In the genomic region with DNA sequence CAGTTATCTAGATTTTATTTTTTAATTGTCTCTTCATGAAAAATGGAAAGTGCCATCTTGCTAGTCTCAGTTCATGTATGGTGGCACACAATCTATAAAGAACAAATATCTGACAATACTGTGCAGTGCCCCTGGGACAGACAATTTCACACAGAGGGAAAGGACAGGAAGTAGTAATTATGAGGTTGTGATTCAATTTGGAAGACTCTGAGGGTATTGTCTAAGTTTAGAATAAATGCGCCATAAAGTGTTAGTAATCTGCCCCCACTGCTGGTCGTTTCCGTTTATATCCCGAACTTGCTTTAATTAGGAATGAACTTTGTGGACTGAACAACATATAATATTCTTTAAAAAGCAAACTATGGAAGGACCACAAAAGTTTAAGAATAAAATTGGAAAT, we compare ENCODE assay signal across 28 cellular contexts.
"Had no signal": no experiment of that assay in that cellular context is flagged by ENCODE, and none has a peak within 500 bp of the region (broad histone marks: within the 10 kb centered on the region; RNA-seq: fewer than 3 reads in every experiment).

No MANE protein-coding gene starts in this region.

- ATAC-seq: activated CD8-positive, alpha-beta T cell treated with anti-CD3 and anti-CD28 coated beads for 36 hours; activated T-cell treated with anti-CD3 and anti-CD28 coated beads, Interleukin-2, amount 50 U/mL, for 4 hours; activated T-helper 17 cell treated with anti-CD3 and anti-CD28 coated beads, Interleukin-2, amount 50 U/mL, for 72 hours; esophagus mucosa; WTC11 had no signal

- H3K27ac ChIP-seq: brain microvascular endothelial cell, coronary artery, dorsolateral prefrontal cortex, VCaP had no signal

- H3K36me3 ChIP-seq: brain microvascular endothelial cell had no signal

- H3K4me1 Mint-ChIP-seq: activated T-helper 17 cell treated with anti-CD3 and anti-CD28 coated beads, Interleukin-2, amount 50 U/mL, for 72 hours; central memory CD8-positive, alpha-beta T cell; endodermal cell had no signal

- H3K36me3 Mint-ChIP-seq: activated naive CD8-positive, alpha-beta T cell; WTC11 had no signal

- H3K27me3 ChIP-seq: brain microvascular endothelial cell had no signal

- H3K27me3 Mint-ChIP-seq: activated CD8-positive, alpha-beta T cell treated with anti-CD3 and anti-CD28 coated beads for 36 hours; activated naive CD8-positive, alpha-beta T cell; activated T-helper 17 cell treated with anti-CD3 and anti-CD28 coated beads, Interleukin-2, amount 50 U/mL, for 72 hours; central memory CD8-positive, alpha-beta T cell; dendritic cell treated with granulocyte-macrophage colony-stimulating factor and Interleukin-4, amounts not matched to agents 40 ng/mL and 50 ng/mL, for 4 days had no signal

- H3K27ac Mint-ChIP-seq: activated CD8-positive, alpha-beta T cell treated with anti-CD3 and anti-CD28 coated beads for 36 hours; activated naive CD8-positive, alpha-beta T cell; activated T-helper 17 cell treated with anti-CD3 and anti-CD28 coated beads, Interleukin-2, amount 50 U/mL, for 72 hours; dendritic cell treated with granulocyte-macrophage colony-stimulating factor and Interleukin-4, amounts not matched to agents 40 ng/mL and 50 ng/mL, for 4 days; endodermal cell; WTC11 had no signal

- H3K4me3 Mint-ChIP-seq: activated CD8-positive, alpha-beta T cell treated with anti-CD3 and anti-CD28 coated beads for 36 hours; activated naive CD8-positive, alpha-beta T cell; activated T-cell treated with anti-CD3 and anti-CD28 coated beads, Interleukin-2, amount 50 U/mL, for 4 hours; activated T-helper 17 cell treated with anti-CD3 and anti-CD28 coated beads, Interleukin-2, amount 50 U/mL, for 72 hours; central memory CD8-positive, alpha-beta T cell; dendritic cell treated with granulocyte-macrophage colony-stimulating factor and Interleukin-4, amounts not matched to agents 40 ng/mL and 50 ng/mL, for 4 days; endodermal cell; WTC11 had no signal

- H3K4me3 ChIP-seq: coronary artery, dorsolateral prefrontal cortex had no signal

- DNase-seq: activated CD4-positive, alpha-beta T cell treated with anti-CD3 and anti-CD28 coated beads for 1 hour; activated CD4-positive, alpha-beta T cell treated with anti-CD3 and anti-CD28 coated beads for 48 hours; activated CD4-positive, alpha-beta T cell treated with anti-CD3 and anti-CD28 coated beads, Interleukin-2, amount 50 U/mL, for 1 hour; activated CD4-positive, alpha-beta T cell treated with anti-CD3 and anti-CD28 coated beads, Interleukin-2, amount 50 U/mL, for 48 hours; activated CD8-positive, alpha-beta memory T cell treated with anti-CD3 and anti-CD28 coated beads for 24 hours; activated CD8-positive, alpha-beta T cell treated with anti-CD3 and anti-CD28 coated beads for 36 hours; activated effector memory CD4-positive, alpha-beta T cell treated with Interleukin-2 at 50 U/mL for 16 hours; activated gamma-delta T cell treated with Interleukin-2 at 50 U/mL for 16 hours; activated naive CD4-positive, alpha-beta T cell treated with anti-CD3 and anti-CD28 coated beads, Interleukin-2, amount 50 U/mL, for 16 hours; activated naive CD4-positive, alpha-beta T cell treated with Interleukin-2 at 50 U/mL for 16 hours; activated T-cell treated with anti-CD3 and anti-CD28 coated beads, Interleukin-2, amount 50 U/mL, for 4 hours; amniotic stem cell; anterior cingulate cortex; brain microvascular endothelial cell; dorsolateral prefrontal cortex; effector memory CD4-positive, alpha-beta T cell; endodermal cell; foreskin fibroblast; head of caudate nucleus; T-helper 2 cell had no signal
